In genomic region chr10:27446091-27446918, GRCh38 we compare ENCODE assay signal across 7 cellular contexts. TPM values are rescaled to one million over a fixed set of nuclear protein-coding genes. Genes with fewer than 3 reads are reported as not detected.
DNase-seq lines count a peak whose midpoint lies in the region; ATAC-seq, FAIRE-seq and TF ChIP-seq lines count a peak whose summit lies in the region.

No MANE protein-coding gene starts in this region.

- peaks cover 0 to 6% (median 0%) of the 10 kb centered on the region in 4 donors for H3K4me1 ChIP-seq in tibial nerve

- CTCF ChIA-PET in activated naive CD4-positive, alpha-beta T cell treated with anti-CD3 and anti-CD28 coated beads, Interleukin-2, amount 10 ng/mL, durations not matched to agents 7 days and 5 days (lab: Charles Lee) = interaction anchor here (0.6 to 2.2 kb wide), 11 partner anchors 11 to 209 kb away, joined by 3 to 12 read pairs (median 4); partner anchors contain the start of gene RAB18

- TF ChIP-seq CTCF in NB4 (IDR thresholded peaks at IDR 0.05; ENCODE audit: low read depth, low read length) = no peak
- peak; percentile 22 to 55 (median 46) for TF ChIP-seq CTCF in tibial nerve (IDR thresholded peaks at IDR 0.05)

- H3K36me3 ChIP-seq in tibial nerve = no peaks in the 10 kb centered on the region

- no peak for TF ChIP-seq EP300 in tibial nerve (IDR thresholded peaks at IDR 0.05)

- H3K27me3 ChIP-seq in tibial nerve = no peaks in the 10 kb centered on the region

- peaks cover 11% of the 10 kb centered on the region for H3K4me1 Mint-ChIP-seq in activated naive CD4-positive, alpha-beta T cell treated with anti-CD3 and anti-CD28 coated beads, Interleukin-2, amount 10 ng/mL, durations not matched to agents 7 days and 5 days

- no peaks in the 10 kb centered on the region for H3K36me3 Mint-ChIP-seq in activated naive CD4-positive, alpha-beta T cell treated with anti-CD3 and anti-CD28 coated beads, Interleukin-2, amount 10 ng/mL, durations not matched to agents 7 days and 5 days

- no peaks in the 10 kb centered on the region for H3K9me3 ChIP-seq in tibial nerve

- DNase-seq in NB4 (ENCODE audit: low read depth) (peak; percentile 48), astrocyte of the hippocampus (ENCODE audit: low read depth, low spot score) (peak; percentile 28), tibial nerve (ENCODE audit: low spot score in 2 of 2) (no peak)
- no peak for DNase-seq in activated naive CD4-positive, alpha-beta T cell treated with anti-CD3 and anti-CD28 coated beads, Interleukin-2, amount 10 ng/mL, durations not matched to agents 7 days and 5 days

- H3K9me3 Mint-ChIP-seq in activated naive CD4-positive, alpha-beta T cell treated with anti-CD3 and anti-CD28 coated beads, Interleukin-2, amount 10 ng/mL, durations not matched to agents 7 days and 5 days = no peaks in the 10 kb centered on the region

- H3K4me3 Mint-ChIP-seq in activated naive CD4-positive, alpha-beta T cell treated with anti-CD3 and anti-CD28 coated beads, Interleukin-2, amount 10 ng/mL, durations not matched to agents 7 days and 5 days = no peak overlapping the region

- H3K27ac ChIP-seq in tibial nerve = no peak overlapping the region

- WGBS in tibial nerve, 2 donors = 3 to 7% methylated on average over 5 of the region's 5 CpGs

- H3K4me3 ChIP-seq in NB4 (ENCODE audit: low read depth, low read length) = no peak overlapping the region
- H3K4me3 ChIP-seq in tibial nerve = no peak overlapping the region

- TF ChIP-seq POLR2A in NB4 (IDR thresholded peaks at IDR 0.05; ENCODE audit: extremely low read depth, insufficient read length) (no peak), tibial nerve (IDR thresholded peaks at IDR 0.05) (no peak)

- ATAC-seq in HG02870 (IDR thresholded peaks at IDR 0.05; ENCODE audit: unreplicated experiment) = no peak

- no peak overlapping the region for H3K27ac Mint-ChIP-seq in activated naive CD4-positive, alpha-beta T cell treated with anti-CD3 and anti-CD28 coated beads, Interleukin-2, amount 10 ng/mL, durations not matched to agents 7 days and 5 days

- peaks cover 22% of the 10 kb centered on the region for H3K27me3 Mint-ChIP-seq in activated naive CD4-positive, alpha-beta T cell treated with anti-CD3 and anti-CD28 coated beads, Interleukin-2, amount 10 ng/mL, durations not matched to agents 7 days and 5 days

- FAIRE-seq in G401.6 (lab: Jason Lieb, UNC) (peak; percentile 89), islet of Langerhans (lab: Jason Lieb, UNC) (peak; percentile 99)

RNA-seq across cellular contexts. Expression of gene RAB18, which starts 57.8 kb away (rescaled TPM):
- 10 to 100 TPM; 20.7 to 33.3 (median 23.2) TPM for total RNA-seq in tibial nerve

Comparison
In these comparisons a context has a peak if more than half of its experiments do, and no peak if none do; other contexts are left out.
1. DNase-seq: peak in NB4 (single experiment) and astrocyte of the hippocampus (single experiment); none in tibial nerve (0 of 2) and activated naive CD4-positive, alpha-beta T cell treated with anti-CD3 and anti-CD28 coated beads, Interleukin-2, amount 10 ng/mL, durations not matched to agents 7 days and 5 days (single experiment).